In genomic region chr16:1940273-1941161, GRCh38 we compare ENCODE assay signal across 1 cellular context.
A peak's percentile ranks its signal among the peaks of the same experiment; 100 is the strongest.
TF ChIP-seq lines count a peak whose summit lies in the region.

No MANE protein-coding gene starts in this region.

TF ChIP-seq in HepG2, 621 proteins besides CTCF, POLR2A, EP300 and RAD21 (continued from another document):
- no peak for TF ChIP-seq SOX6 (IDR thresholded peaks at IDR 0.05)
- TF ChIP-seq SOX6 (CRISPR knock-in tag; IDR thresholded peaks at IDR 0.05), result peak; percentile 85
- TF ChIP-seq GABPB1 (CRISPR knock-in tag; IDR thresholded peaks at IDR 0.05), result peak; percentile 35
- TF ChIP-seq MEF2D (CRISPR knock-in tag; IDR thresholded peaks at IDR 0.05), result peak; percentile 87
- TF ChIP-seq SIN3A (IDR thresholded peaks at IDR 0.05; ENCODE audit: borderline replicate concordance, low read depth, low read length), result no peak
- no peak for TF ChIP-seq ZBTB7A (CRISPR knock-in tag; IDR thresholded peaks at IDR 0.05)
- peak; percentile 38; the same call in 1 of the 2 replicates for TF ChIP-seq ZBTB44 (CRISPR knock-in tag; IDR thresholded peaks at IDR 0.05)
- TF ChIP-seq ZBTB42 (CRISPR knock-in tag; IDR thresholded peaks at IDR 0.05), result no peak
- TF ChIP-seq KAT8 (CRISPR knock-in tag; IDR thresholded peaks at IDR 0.05), result peak; percentile 69
- no peak for TF ChIP-seq ELF3 (CRISPR knock-in tag; IDR thresholded peaks at IDR 0.05)
- peak; percentile 99 for TF ChIP-seq ZNF264 (CRISPR knock-in tag; IDR thresholded peaks at IDR 0.05)
- no peak for TF ChIP-seq KIAA2018 (CRISPR knock-in tag; IDR thresholded peaks at IDR 0.05; ENCODE audit: borderline replicate concordance)
- peak; percentile 92 for TF ChIP-seq ZBTB7B (CRISPR knock-in tag; IDR thresholded peaks at IDR 0.05)
- 0 out of 2 replicates have a peak, but pooled peaks have one; percentile 10 for TF ChIP-seq NRL (CRISPR knock-in tag; IDR thresholded peaks at IDR 0.05; ENCODE audit: borderline replicate concordance)
- no peak for TF ChIP-seq HHEX (CRISPR knock-in tag; IDR thresholded peaks at IDR 0.05)
- peak; percentile 74 for TF ChIP-seq ISL2 (CRISPR knock-in tag; IDR thresholded peaks at IDR 0.05)
- peak; percentile 23 for TF ChIP-seq TEAD3 (CRISPR knock-in tag; optimal IDR thresholded peaks at IDR 0.05; ENCODE audit: borderline replicate concordance)
